In genomic region chr3:58036287-58037032, GRCh38 we compare ENCODE assay signal across 15 cellular contexts. TPM values are rescaled to one million over a fixed set of nuclear protein-coding genes. Genes with fewer than 3 reads are reported as not detected.
A peak's percentile ranks its signal among the peaks of the same experiment; 100 is the strongest.
DNase-seq lines count a peak whose midpoint lies in the region; ATAC-seq and TF ChIP-seq lines count a peak whose summit lies in the region.
"Had no signal": no experiment of that assay in that cellular context is flagged by ENCODE, and none has a peak within 500 bp of the region (broad histone marks: within the 10 kb centered on the region; RNA-seq: fewer than 3 reads in every experiment).

No MANE protein-coding gene starts in this region.

- H3K4me1 ChIP-seq in iPS-20b (ENCODE audit: insufficient read depth, low read length) (peaks cover 55% of the 10 kb centered on the region), suprapubic skin (peaks cover 45% of the 10 kb centered on the region)

- H3K36me3 Mint-ChIP-seq in WTC11 = no peaks in the 10 kb centered on the region

- no peak overlapping the region for H3K27ac ChIP-seq in iPS-20b (ENCODE audit: low read length)
- peak overlapping the region; percentile 10 for H3K27ac ChIP-seq in suprapubic skin
- H3K27ac ChIP-seq: SJSA1 had no signal

- H3K9me3 Mint-ChIP-seq in WTC11 = no peaks in the 10 kb centered on the region
- H3K9me3 Mint-ChIP-seq: activated T-cell treated with anti-CD3 and anti-CD28 coated beads, Interleukin-2, amount 50 U/mL, for 4 hours had no signal

- H3K9ac ChIP-seq in iPS-20b (ENCODE audit: low read depth, low read length) = peak overlapping the region; percentile 22; the same call in 1 of the 2 replicates

- TF ChIP-seq POLR2A in suprapubic skin (IDR thresholded peaks at IDR 0.05) = no peak

- peaks cover 81% of the 10 kb centered on the region for H3K4me1 Mint-ChIP-seq in WTC11

- H3K36me3 ChIP-seq in iPS-20b (ENCODE audit: insufficient read depth, low read depth, low read length) (no peaks in the 10 kb centered on the region), suprapubic skin (no peaks in the 10 kb centered on the region)
- H3K36me3 ChIP-seq: heart left ventricle had no signal

- H3K9me3 ChIP-seq in iPS-20b (ENCODE audit: insufficient read depth, low read depth, low read length) = no peaks in the 10 kb centered on the region
- H3K9me3 ChIP-seq in suprapubic skin = no peaks in the 10 kb centered on the region
- H3K9me3 ChIP-seq: heart left ventricle, SJSA1 had no signal

- TF ChIP-seq CTCF in WTC11 (IDR thresholded peaks at IDR 0.05) (no peak), suprapubic skin (IDR thresholded peaks at IDR 0.05) (no peak)

- ATAC-seq in WTC11 (no peak), HG03439 (IDR thresholded peaks at IDR 0.05; ENCODE audit: unreplicated experiment) (no peak)
- ATAC-seq: activated CD4-positive, CD25-positive, alpha-beta regulatory T cell treated with anti-CD3 and anti-CD28 coated beads, Interleukin-2, amount 50 U/mL, for 24 hours; activated T-cell treated with anti-CD3 and anti-CD28 coated beads, Interleukin-2, amount 50 U/mL, for 4 hours had no signal

- CTCF ChIA-PET in WTC11 (lab: Charles Lee) = interaction anchor here (0.7 to 2.4 kb wide), 7 partner anchors 9 to 141 kb away, joined by 3 to 9 read pairs (median 5); partner anchors contain the start of gene FLNB

- DNase-seq in DMS53 (lab: John Stamatoyannopoulos, UW) = peak; percentile 0
- DNase-seq in DMS53 treated with DMSO at 0.1 percent for 48 hours (lab: John Stamatoyannopoulos, UW; ENCODE audit: unreplicated experiment) = no peak
- DNase-seq in WTC11 (ENCODE audit: low spot score) = no peak
- DNase-seq in suprapubic skin (ENCODE audit: low spot score in 2 of 2) = no peak
- no peak for DNase-seq in hippocampal formation (lab: John Stamatoyannopoulos, UW)
- no peak for DNase-seq in SHP77 (lab: John Stamatoyannopoulos, UW)
- DNase-seq: 8988T; activated T-cell treated with anti-CD3 and anti-CD28 coated beads, Interleukin-2, amount 50 U/mL, for 4 hours; DMS153; heart left ventricle; midbrain had no signal

- no peak overlapping the region for H3K4me3 ChIP-seq in iPS-20b (ENCODE audit: low read length)
- no peak overlapping the region for H3K4me3 ChIP-seq in suprapubic skin
- H3K4me3 ChIP-seq: heart left ventricle, SJSA1 had no signal

- TF ChIP-seq EP300 in suprapubic skin (IDR thresholded peaks at IDR 0.05) = no peak

- 59% methylated on average over 8 of the region's 8 CpGs for WGBS in suprapubic skin

- H3K4me3 Mint-ChIP-seq in WTC11 = peak overlapping the region; percentile 3; the same call in 1 of the 2 replicates

- H3K27me3 ChIP-seq in iPS-20b (ENCODE audit: insufficient read depth, low read length) (no peaks in the 10 kb centered on the region), suprapubic skin (no peaks in the 10 kb centered on the region)
- H3K27me3 ChIP-seq: heart left ventricle, SJSA1 had no signal

- peak overlapping the region; percentile 95 for H3K27ac Mint-ChIP-seq in WTC11

- POLR2A ChIA-PET in WTC11 (lab: Charles Lee) = interaction anchor here (1.0 to 2.0 kb wide), 2 partner anchors 15 to 22 kb away, joined by 5 to 6 read pairs; no protein-coding TSS in a partner anchor

- H3K27me3 Mint-ChIP-seq in WTC11 (ENCODE audit: low read depth) = no peaks in the 10 kb centered on the region

TF ChIP-seq in WTC11, 78 proteins besides CTCF, POLR2A, EP300 and RAD21:
- TF ChIP-seq, protein P1, sequence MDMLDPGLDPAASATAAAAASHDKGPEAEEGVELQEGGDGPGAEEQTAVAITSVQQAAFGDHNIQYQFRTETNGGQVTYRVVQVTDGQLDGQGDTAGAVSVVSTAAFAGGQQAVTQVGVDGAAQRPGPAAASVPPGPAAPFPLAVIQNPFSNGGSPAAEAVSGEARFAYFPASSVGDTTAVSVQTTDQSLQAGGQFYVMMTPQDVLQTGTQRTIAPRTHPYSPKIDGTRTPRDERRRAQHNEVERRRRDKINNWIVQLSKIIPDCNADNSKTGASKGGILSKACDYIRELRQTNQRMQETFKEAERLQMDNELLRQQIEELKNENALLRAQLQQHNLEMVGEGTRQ (CRISPR knock-in tag; IDR thresholded peaks at IDR 0.05) = peak; percentile 48
- no peak for TF ChIP-seq ZNF138 (CRISPR knock-in tag; conservative IDR thresholded peaks at IDR 0.05)
- no peak for TF ChIP-seq ZNF317 (CRISPR knock-in tag; IDR thresholded peaks at IDR 0.05; ENCODE audit: borderline replicate concordance, low read depth)
- TF ChIP-seq TEAD1 (CRISPR knock-in tag; IDR thresholded peaks at IDR 0.05) = no peak
- no peak for TF ChIP-seq TCF7 (CRISPR knock-in tag; IDR thresholded peaks at IDR 0.05; ENCODE audit: low read depth)
TF ChIP-seq in WTC11: peak in this region for 1.

RNA-seq across cellular contexts. Expression of gene FLNB, which starts 28.2 kb away (rescaled TPM):
- total RNA-seq in WTC11 (2021) (107 to 127 TPM (median 107 TPM) in 3 replicates), suprapubic skin (100 to 1,000 TPM; 143 to 186 (median 150) TPM)
